Comparison of ENCODE assay signal across 14 cellular contexts in genomic region chr4:82124365-82124764, GRCh38.
"Had no signal": no experiment of that assay in that cellular context is flagged by ENCODE, and none has a peak within 500 bp of the region (broad histone marks: within the 10 kb centered on the region; RNA-seq: fewer than 3 reads in every experiment).

No MANE protein-coding gene starts in this region.

- FAIRE-seq: endometrium, islet of Langerhans had no signal

- H3K27ac ChIP-seq: brain microvascular endothelial cell, esophagus muscularis mucosa, heart right ventricle, prostate gland, right lobe of liver, tibial artery, vagina had no signal

- H3K4me1 ChIP-seq: esophagus muscularis mucosa, heart right ventricle, prostate gland, right lobe of liver, tibial artery, vagina had no signal

- ATAC-seq: heart right ventricle, left lobe of liver, right lobe of liver had no signal

- H3K9me3 ChIP-seq: esophagus muscularis mucosa, heart right ventricle, prostate gland, right lobe of liver, tibial artery, vagina had no signal

- DNase-seq: activated CD4-positive, CD25-positive, alpha-beta regulatory T cell treated with anti-CD3 and anti-CD28 coated beads, Interleukin-2, amount 50 U/mL, for 72 hours; activated gamma-delta T cell; activated T-cell treated with anti-CD3 and anti-CD28 coated beads, Interleukin-2, amount 50 U/mL, for 48 hours; brain microvascular endothelial cell; dermis blood vessel endothelial cell; heart right ventricle; right lobe of liver; tibial artery had no signal

- H3K27me3 ChIP-seq: brain microvascular endothelial cell, esophagus muscularis mucosa, heart right ventricle, right lobe of liver, tibial artery, vagina had no signal

- H3K36me3 ChIP-seq: brain microvascular endothelial cell, esophagus muscularis mucosa, heart right ventricle, prostate gland, right lobe of liver, tibial artery, vagina had no signal

- H3K4me3 ChIP-seq: esophagus muscularis mucosa, heart right ventricle, prostate gland, right lobe of liver, tibial artery, vagina had no signal
